18 cellular contexts compared by ENCODE assay signal in genomic region chr5:6543346-6543730, GRCh38.
"Had no signal": no experiment of that assay in that cellular context is flagged by ENCODE, and none has a peak within 500 bp of the region (broad histone marks: within the 10 kb centered on the region; RNA-seq: fewer than 3 reads in every experiment).

No MANE protein-coding gene starts in this region.

- ATAC-seq: HepG2, SK-N-SH treated with all-trans-retinoic acid at 6 μM for 48 hours had no signal

- DNase-seq: IMR-90, Karpas-422, KG1, MG63, NCI-H1092, NCI-H1105 treated with DMSO at 0.1 percent for 48 hours, NCI-H1417 treated with DMSO at 0.1 percent for 48 hours, NCI-H1694 treated with DMSO at 0.1 percent for 48 hours, NCI-H1930, NCI-H2081, NCI-H2107, NCI-H2227 treated with DMSO at 0.1 percent for 48 hours, NCI-H526 treated with DMSO at 0.1 percent for 48 hours, NCI-H748 treated with DMSO at 0.1 percent for 48 hours, RPMI8226, SJCRH30 had no signal

- H3K36me3 ChIP-seq: MG63, SJCRH30 had no signal

- H3K4me1 ChIP-seq: SJCRH30 had no signal

- H3K4me3 ChIP-seq: MG63, SJCRH30 had no signal

- H3K27ac ChIP-seq: SJCRH30 had no signal

- H3K27me3 ChIP-seq: MG63, SJCRH30 had no signal

- H3K9me3 ChIP-seq: MG63, SJCRH30 had no signal
